Comparison of ENCODE assay signal across 31 cellular contexts in genomic region chr4:89439533-89439932, GRCh38.
"Had no signal": no experiment of that assay in that cellular context is flagged by ENCODE, and none has a peak within 500 bp of the region (broad histone marks: within the 10 kb centered on the region; RNA-seq: fewer than 3 reads in every experiment).

No MANE protein-coding gene starts in this region.

- ATAC-seq: activated CD4-positive, alpha-beta T cell treated with anti-CD3 and anti-CD28 coated beads for 36 hours; activated T-cell treated with anti-CD3 and anti-CD28 coated beads, Interleukin-2, amount 50 U/mL, for 72 hours; gastroesophageal sphincter; left colon; stimulated activated memory B cell treated with anti-CD40 and anti-IgM and Interleukin-4, amounts not matched to agents 10 μg/mL and 1 μg/mL and 100 μg/mL, for 72 hours had no signal

- H3K27me3 ChIP-seq: adrenal gland, gastroesophageal sphincter, neutrophil, sigmoid colon, stomach, thyroid gland, upper lobe of left lung, vagina had no signal

- H3K27ac ChIP-seq: adrenal gland, epithelial cell of prostate, gastroesophageal sphincter, neutrophil, sigmoid colon, stomach, thyroid gland, upper lobe of left lung, vagina had no signal

- H3K4me1 ChIP-seq: gastroesophageal sphincter, sigmoid colon, stomach, thyroid gland, upper lobe of left lung, vagina had no signal

- H3K4me2 ChIP-seq: smooth muscle cell had no signal

- DNase-seq: activated CD4-positive, alpha-beta T cell treated with anti-CD3 and anti-CD28 coated beads for 36 hours; activated CD4-positive, alpha-beta T cell treated with anti-CD3 and anti-CD28 coated beads, Interleukin-2, amount 50 U/mL, for 4 hours; activated naive CD4-positive, alpha-beta T cell treated with Interleukin-2 at 50 U/mL for 16 hours; activated T-cell treated with anti-CD3 and anti-CD28 coated beads for 4 hours; activated T-cell treated with anti-CD3 and anti-CD28 coated beads, Interleukin-2, amount 50 U/mL, for 72 hours; adrenal gland; dermis blood vessel endothelial cell; effector CD8-positive, alpha-beta T cell; head of caudate nucleus; hippocampal formation; kidney; left colon; mammary epithelial cell; naive B cell; nephron progenitor cell; retina; sigmoid colon; stimulated activated CD4-positive, alpha-beta T cell treated with anti-CD3 and anti-CD28 coated beads, Interleukin-1b, Interleukin-23, amount 100 ng/mL, for 48 hours; stimulated activated CD4-positive, alpha-beta T cell treated with anti-CD3 and anti-CD28 coated beads, Interleukin-4, amount 100 ng/mL, for 4 hours; stimulated activated CD8-positive, alpha-beta memory T cell treated with anti-CD3 and anti-CD28 coated beads, Interleukin-4, amount 100 ng/mL, for 48 hours; stomach; SW 1271; T1000; thyroid gland; upper lobe of left lung had no signal

- H3K9me3 ChIP-seq: adrenal gland, neutrophil, stomach, thyroid gland, upper lobe of left lung, vagina had no signal

- H3K36me3 ChIP-seq: adrenal gland, gastroesophageal sphincter, neutrophil, sigmoid colon, stomach, thyroid gland, upper lobe of left lung, vagina had no signal

- H3K4me3 ChIP-seq: adrenal gland, gastroesophageal sphincter, sigmoid colon, smooth muscle cell, stomach, thyroid gland, upper lobe of left lung, vagina had no signal
